ENCODE assay signal across 1 cellular context in genomic region chr2:127398239-127398590, GRCh38.
TF ChIP-seq lines count a peak whose summit lies in the region.

No MANE protein-coding gene starts in this region.

TF ChIP-seq in GM12878, 131 proteins besides CTCF, POLR2A, EP300 and RAD21 (continued from another document):
- no peak for TF ChIP-seq GABPA (IDR thresholded peaks at IDR 0.05; ENCODE audit: low read depth)
- no peak for TF ChIP-seq ZNF217 (IDR thresholded peaks at IDR 0.05)
- TF ChIP-seq EED (IDR thresholded peaks at IDR 0.05; ENCODE audit: low read depth), result peak; percentile 41; the same call in 1 of the 2 replicates
- no peak for TF ChIP-seq TCF3 (IDR thresholded peaks at IDR 0.05; ENCODE audit: borderline replicate concordance, insufficient read depth, low read depth, low read length)
- no peak for TF ChIP-seq DPF2 (IDR thresholded peaks at IDR 0.05)
- TF ChIP-seq ZZZ3 (IDR thresholded peaks at IDR 0.05; ENCODE audit: control insufficient read depth, insufficient read length, low read depth), result no peak
- TF ChIP-seq CBX5 (IDR thresholded peaks at IDR 0.05; ENCODE audit: low read depth), result no peak
- TF ChIP-seq, protein P1, sequence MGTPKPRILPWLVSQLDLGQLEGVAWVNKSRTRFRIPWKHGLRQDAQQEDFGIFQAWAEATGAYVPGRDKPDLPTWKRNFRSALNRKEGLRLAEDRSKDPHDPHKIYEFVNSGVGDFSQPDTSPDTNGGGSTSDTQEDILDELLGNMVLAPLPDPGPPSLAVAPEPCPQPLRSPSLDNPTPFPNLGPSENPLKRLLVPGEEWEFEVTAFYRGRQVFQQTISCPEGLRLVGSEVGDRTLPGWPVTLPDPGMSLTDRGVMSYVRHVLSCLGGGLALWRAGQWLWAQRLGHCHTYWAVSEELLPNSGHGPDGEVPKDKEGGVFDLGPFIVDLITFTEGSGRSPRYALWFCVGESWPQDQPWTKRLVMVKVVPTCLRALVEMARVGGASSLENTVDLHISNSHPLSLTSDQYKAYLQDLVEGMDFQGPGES (IDR thresholded peaks at IDR 0.05), result no peak
- TF ChIP-seq JUND (IDR thresholded peaks at IDR 0.05; ENCODE audit: low read depth, low read length), result peak; percentile 51; the same call in 1 of the 2 replicates
- TF ChIP-seq, protein P2, sequence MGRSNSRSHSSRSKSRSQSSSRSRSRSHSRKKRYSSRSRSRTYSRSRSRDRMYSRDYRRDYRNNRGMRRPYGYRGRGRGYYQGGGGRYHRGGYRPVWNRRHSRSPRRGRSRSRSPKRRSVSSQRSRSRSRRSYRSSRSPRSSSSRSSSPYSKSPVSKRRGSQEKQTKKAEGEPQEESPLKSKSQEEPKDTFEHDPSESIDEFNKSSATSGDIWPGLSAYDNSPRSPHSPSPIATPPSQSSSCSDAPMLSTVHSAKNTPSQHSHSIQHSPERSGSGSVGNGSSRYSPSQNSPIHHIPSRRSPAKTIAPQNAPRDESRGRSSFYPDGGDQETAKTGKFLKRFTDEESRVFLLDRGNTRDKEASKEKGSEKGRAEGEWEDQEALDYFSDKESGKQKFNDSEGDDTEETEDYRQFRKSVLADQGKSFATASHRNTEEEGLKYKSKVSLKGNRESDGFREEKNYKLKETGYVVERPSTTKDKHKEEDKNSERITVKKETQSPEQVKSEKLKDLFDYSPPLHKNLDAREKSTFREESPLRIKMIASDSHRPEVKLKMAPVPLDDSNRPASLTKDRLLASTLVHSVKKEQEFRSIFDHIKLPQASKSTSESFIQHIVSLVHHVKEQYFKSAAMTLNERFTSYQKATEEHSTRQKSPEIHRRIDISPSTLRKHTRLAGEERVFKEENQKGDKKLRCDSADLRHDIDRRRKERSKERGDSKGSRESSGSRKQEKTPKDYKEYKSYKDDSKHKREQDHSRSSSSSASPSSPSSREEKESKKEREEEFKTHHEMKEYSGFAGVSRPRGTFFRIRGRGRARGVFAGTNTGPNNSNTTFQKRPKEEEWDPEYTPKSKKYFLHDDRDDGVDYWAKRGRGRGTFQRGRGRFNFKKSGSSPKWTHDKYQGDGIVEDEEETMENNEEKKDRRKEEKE (IDR thresholded peaks at IDR 0.05), result no peak
- no peak for TF ChIP-seq SUPT20H (IDR thresholded peaks at IDR 0.05; ENCODE audit: borderline replicate concordance, control insufficient read depth, low read depth, low read length)
- TF ChIP-seq, protein P3, sequence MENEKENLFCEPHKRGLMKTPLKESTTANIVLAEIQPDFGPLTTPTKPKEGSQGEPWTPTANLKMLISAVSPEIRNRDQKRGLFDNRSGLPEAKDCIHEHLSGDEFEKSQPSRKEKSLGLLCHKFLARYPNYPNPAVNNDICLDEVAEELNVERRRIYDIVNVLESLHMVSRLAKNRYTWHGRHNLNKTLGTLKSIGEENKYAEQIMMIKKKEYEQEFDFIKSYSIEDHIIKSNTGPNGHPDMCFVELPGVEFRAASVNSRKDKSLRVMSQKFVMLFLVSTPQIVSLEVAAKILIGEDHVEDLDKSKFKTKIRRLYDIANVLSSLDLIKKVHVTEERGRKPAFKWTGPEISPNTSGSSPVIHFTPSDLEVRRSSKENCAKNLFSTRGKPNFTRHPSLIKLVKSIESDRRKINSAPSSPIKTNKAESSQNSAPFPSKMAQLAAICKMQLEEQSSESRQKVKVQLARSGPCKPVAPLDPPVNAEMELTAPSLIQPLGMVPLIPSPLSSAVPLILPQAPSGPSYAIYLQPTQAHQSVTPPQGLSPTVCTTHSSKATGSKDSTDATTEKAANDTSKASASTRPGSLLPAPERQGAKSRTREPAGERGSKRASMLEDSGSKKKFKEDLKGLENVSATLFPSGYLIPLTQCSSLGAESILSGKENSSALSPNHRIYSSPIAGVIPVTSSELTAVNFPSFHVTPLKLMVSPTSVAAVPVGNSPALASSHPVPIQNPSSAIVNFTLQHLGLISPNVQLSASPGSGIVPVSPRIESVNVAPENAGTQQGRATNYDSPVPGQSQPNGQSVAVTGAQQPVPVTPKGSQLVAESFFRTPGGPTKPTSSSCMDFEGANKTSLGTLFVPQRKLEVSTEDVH (IDR thresholded peaks at IDR 0.05; ENCODE audit: low read depth, partially characterized antibody), result no peak
- TF ChIP-seq SPI1 (IDR thresholded peaks at IDR 0.05; ENCODE audit: borderline replicate concordance, insufficient read depth, low read depth, low read length), result no peak
